In the genomic region with DNA sequence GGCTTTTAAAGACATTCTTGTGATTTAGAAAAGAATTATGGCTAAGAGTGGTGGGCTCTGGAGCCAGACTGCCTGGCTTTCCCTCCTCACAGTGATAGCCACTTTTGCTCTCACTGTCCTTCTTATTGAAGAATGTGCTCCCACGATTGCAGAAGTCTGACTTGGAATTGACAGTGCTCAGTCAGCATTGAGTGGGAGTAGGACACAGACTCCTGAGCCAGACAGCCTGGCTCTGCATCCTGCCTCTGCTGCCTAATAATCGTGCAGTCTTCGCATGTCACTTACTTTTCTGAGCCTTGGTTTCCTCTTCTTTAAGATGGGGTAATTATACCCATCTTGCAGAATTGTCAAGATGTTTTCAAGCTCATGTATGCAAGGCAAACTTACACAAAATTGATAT, we compare ENCODE assay signal across 25 cellular contexts. TPM values are rescaled to one million over a fixed set of nuclear protein-coding genes. Genes with fewer than 3 reads are reported as not detected.
A peak's percentile ranks its signal among the peaks of the same experiment; 100 is the strongest.
DNase-seq lines count a peak whose midpoint lies in the region; ATAC-seq and TF ChIP-seq lines count a peak whose summit lies in the region.
"Had no signal": no experiment of that assay in that cellular context is flagged by ENCODE, and none has a peak within 500 bp of the region (broad histone marks: within the 10 kb centered on the region; RNA-seq: fewer than 3 reads in every experiment).

No MANE protein-coding gene starts in this region.

- peaks cover 2% of the 10 kb centered on the region for H3K9me3 Mint-ChIP-seq in nephron
- H3K9me3 Mint-ChIP-seq: activated naive CD4-positive, alpha-beta T cell treated with anti-CD3 and anti-CD28 coated beads for 36 hours; dendritic cell treated with granulocyte-macrophage colony-stimulating factor and Interleukin-4, amounts not matched to agents 40 ng/mL and 50 ng/mL, for 4 days had no signal

- peaks cover 8% of the 10 kb centered on the region for H3K4me1 ChIP-seq in cardiac muscle cell (ENCODE audit: low read depth)

- H3K27ac Mint-ChIP-seq in nephron = peak overlapping the region; percentile 75 to 88 (median 77)
- H3K27ac Mint-ChIP-seq: activated naive CD4-positive, alpha-beta T cell treated with anti-CD3 and anti-CD28 coated beads for 36 hours; dendritic cell treated with granulocyte-macrophage colony-stimulating factor and Interleukin-4, amounts not matched to agents 40 ng/mL and 50 ng/mL, for 4 days had no signal

- peaks cover 18% of the 10 kb centered on the region for H3K36me3 Mint-ChIP-seq in nephron (ENCODE audit: low read depth)

- TF ChIP-seq CTCF in cardiac muscle cell (IDR thresholded peaks at IDR 0.05; ENCODE audit: low read depth, low read length) = no peak
- TF ChIP-seq CTCF in nephron (IDR thresholded peaks at IDR 0.05; ENCODE audit: unreplicated experiment in 3 of 3) = no peak

- no peak overlapping the region for H3K4me3 ChIP-seq in cardiac muscle cell
- no peak overlapping the region for H3K4me3 ChIP-seq in MG63
- H3K4me3 ChIP-seq: mucosa of descending colon, thyroid gland had no signal

- H3K27me3 ChIP-seq in cardiac muscle cell = no peaks in the 10 kb centered on the region
- H3K27me3 ChIP-seq in MG63 = no peaks in the 10 kb centered on the region
- H3K27me3 ChIP-seq: thyroid gland had no signal

- peaks cover 34% of the 10 kb centered on the region for H3K4me1 Mint-ChIP-seq in nephron

- H3K27me3 Mint-ChIP-seq in nephron (ENCODE audit: low read depth) = no peaks in the 10 kb centered on the region
- H3K27me3 Mint-ChIP-seq: dendritic cell treated with granulocyte-macrophage colony-stimulating factor and Interleukin-4, amounts not matched to agents 40 ng/mL and 50 ng/mL, for 4 days had no signal

- H3K9me3 ChIP-seq in cardiac muscle cell (ENCODE audit: low read depth) = no peaks in the 10 kb centered on the region
- peaks cover 6% of the 10 kb centered on the region; the same call in 1 of the 2 replicates for H3K9me3 ChIP-seq in MG63
- H3K9me3 ChIP-seq: mucosa of descending colon, thyroid gland had no signal

- peak overlapping the region in 1 of 3 experiments; percentile 19 for H3K4me3 Mint-ChIP-seq in nephron
- H3K4me3 Mint-ChIP-seq: activated naive CD4-positive, alpha-beta T cell treated with anti-CD3 and anti-CD28 coated beads for 36 hours; dendritic cell treated with granulocyte-macrophage colony-stimulating factor and Interleukin-4, amounts not matched to agents 40 ng/mL and 50 ng/mL, for 4 days; H9 had no signal

- peak overlapping the region; percentile 18 for H3K27ac ChIP-seq in cardiac muscle cell

- DNase-seq in Right ventricle myocardium inferior (ENCODE audit: missing footprints) = no peak
- no peak for DNase-seq in cardiac septum (ENCODE audit: low spot score)
- no peak for DNase-seq in cardiac muscle cell (ENCODE audit: low read depth in 1 of 2, low spot score in 1 of 2)
- DNase-seq in dedifferentiated amniotic fluid mesenchymal stem cell (ENCODE audit: extremely low spot score) = no peak
- no peak for DNase-seq in HUDEP-2 (lab: John Stamatoyannopoulos, UW; ENCODE audit: unreplicated experiment in 76 of 76)
- no peak for DNase-seq in MG63
- DNase-seq: activated CD4-positive, alpha-beta T cell treated with anti-CD3 and anti-CD28 coated beads for 1 hour; activated CD8-positive, alpha-beta memory T cell treated with anti-CD3 and anti-CD28 coated beads for 24 hours; activated naive CD4-positive, alpha-beta T cell treated with anti-CD3 and anti-CD28 coated beads for 36 hours; activated T-cell treated with anti-CD3 and anti-CD28 coated beads, Interleukin-2, amount 50 U/mL, for 48 hours; AML-193; amniotic stem cell; DND-41; H9; mucosa of descending colon; MV-4-11; NCI-H1694 treated with DMSO at 0.1 percent for 48 hours; NCI-H2171 treated with DMSO at 0.1 percent for 48 hours; NCI-H526 treated with DMSO at 0.1 percent for 48 hours; stimulated activated CD4-positive, alpha-beta T cell treated with anti-CD3 and anti-CD28 coated beads, Interleukin-4, amount 100 ng/mL, for 24 hours; stimulated activated naive CD8-positive, alpha-beta T cell treated with anti-CD3 and anti-CD28 coated beads, Interleukin-15, Interleukin-2, amounts not matched to agents 100 U/mL and 50 U/mL, for 24 hours; thyroid gland had no signal

- intact Hi-C loops in Right ventricle myocardium inferior (cut with DNase I) (no loop called here), cardiac septum (cut with DNase I) (no loop called here)

- H3K36me3 ChIP-seq in cardiac muscle cell (no peaks in the 10 kb centered on the region), MG63 (peaks cover 14% of the 10 kb centered on the region)
- H3K36me3 ChIP-seq: thyroid gland had no signal

- ATAC-seq in Right ventricle myocardium inferior (peak; percentile 66), HG03520 (IDR thresholded peaks at IDR 0.05; ENCODE audit: unreplicated experiment) (no peak)
- ATAC-seq: mucosa of descending colon; stimulated activated naive CD8-positive, alpha-beta T cell treated with anti-CD3 and anti-CD28 coated beads, Interleukin-15, Interleukin-2, amounts not matched to agents 100 U/mL and 50 U/mL, for 24 hours had no signal

RNA-seq across cellular contexts. Expression of a gene that starts 23.3 kb away (rescaled TPM):
- total RNA-seq in Right ventricle myocardium inferior (89.5 TPM), cardiac septum (144 TPM), cardiac muscle cell (20.0 and 27.8 TPM in 2 replicates)
- polyA plus RNA-seq in cardiac muscle cell = 33.3 and 37.4 TPM in 2 replicates
- total RNA-seq in MG63 (2014; rRNA removed; shearing (Covaris generic); ENCODE audit: low replicate concordance) = 26.6 and 27.2 TPM in 2 replicates
